Comparison of ENCODE assay signal across 22 cellular contexts in genomic region chr3:178444416-178444815, GRCh38.
DNase-seq lines count a peak whose midpoint lies in the region; ATAC-seq, FAIRE-seq and TF ChIP-seq lines count a peak whose summit lies in the region.
"Had no signal": no experiment of that assay in that cellular context is flagged by ENCODE, and none has a peak within 500 bp of the region (broad histone marks: within the 10 kb centered on the region; RNA-seq: fewer than 3 reads in every experiment).

No MANE protein-coding gene starts in this region.

- in situ Hi-C loops in GM12878 (cut with MboI), result loop anchor here (25.0 kb wide), 1 partner anchor 1118 kb away; the partner anchor contains the start of gene ACTL6A

- ATAC-seq in GM12878 (no peak), GM19328 (IDR thresholded peaks at IDR 0.05; ENCODE audit: unreplicated experiment) (no peak)

- no peaks in the 10 kb centered on the region for H4K20me1 ChIP-seq in GM12878 (ENCODE audit: control insufficient read depth, insufficient read depth)
- H4K20me1 ChIP-seq: BLaER1 had no signal

- intact Hi-C loops in GM12878 (cut with micrococcal nuclease; ENCODE audit: unreplicated experiment), result loop anchor here (5.0 kb wide), 2 partner anchors 163 to 573 kb away; no protein-coding TSS in a partner anchor

- no peaks in the 10 kb centered on the region for H3K4me1 Mint-ChIP-seq in nephron progenitor cell
- H3K4me1 Mint-ChIP-seq: B cell; CD14-positive monocyte; CD8-positive, alpha-beta memory T cell had no signal

- no peaks in the 10 kb centered on the region for H3K36me3 Mint-ChIP-seq in nephron progenitor cell (ENCODE audit: low read depth)
- H3K36me3 Mint-ChIP-seq: CD14-positive monocyte; CD8-positive, alpha-beta memory T cell had no signal

- H3K27ac ChIP-seq in GM12878 (ENCODE audit: control insufficient read depth, insufficient read depth) (no peak overlapping the region), caudate nucleus (ENCODE audit: low read depth, low read length) (no peak overlapping the region)
- H3K27ac ChIP-seq: BLaER1, GM23248 had no signal

- no peak for DNase-seq in GM12892 (ENCODE audit: insufficient read length)
- peak; percentile 89 for DNase-seq in NCI-H146 treated with DMSO at 0.1 percent for 48 hours (lab: John Stamatoyannopoulos, UW; ENCODE audit: unreplicated experiment)
- no peak for DNase-seq in GM12878 (ENCODE audit: low read depth, low spot score)
- DNase-seq in nephron progenitor cell, result peak; percentile 5
- no peak for DNase-seq in stimulated activated naive CD4-positive, alpha-beta T cell (lab: John Stamatoyannopoulos, UW)
- no peak for DNase-seq in caudate nucleus (lab: John Stamatoyannopoulos, UW)
- no peak for DNase-seq in kidney tubule cell (ENCODE audit: low spot score)
- DNase-seq: CD4-positive, alpha-beta T cell; CD8-positive, alpha-beta memory T cell; DMS 273 treated with DMSO at 0.1 percent for 48 hours; DMS79; EL; GDM1; GM23248; H7 had no signal

- TF ChIP-seq RAD21 in GM12878 (IDR thresholded peaks at IDR 0.05; ENCODE audit: insufficient read depth, low read depth, low read length), result no peak

- SMC1A ChIA-PET in GM12878 (lab: Charles Lee; ENCODE audit: uncharacterized antibody, unreplicated experiment), result interaction anchor here (0.9 to 3.9 kb wide), 9 partner anchors 9 to 525 kb away, joined by 3 to 19 read pairs (median 5); no protein-coding TSS in a partner anchor

- H3K79me2 ChIP-seq in GM12878 (ENCODE audit: control insufficient read depth, insufficient read depth, low read length), result no peaks in the 10 kb centered on the region

- CTCF ChIA-PET in GM12878 (lab: Yijun Ruan, JAX), result interaction anchor here (0.9 to 1.7 kb wide), 5 partner anchors 9 to 524 kb away, joined by 3 to 5 read pairs (median 4); no protein-coding TSS in a partner anchor

- peaks cover 12% of the 10 kb centered on the region for H3K9me3 Mint-ChIP-seq in nephron progenitor cell
- H3K9me3 Mint-ChIP-seq: CD4-positive, alpha-beta T cell; CD8-positive, alpha-beta memory T cell had no signal

- FAIRE-seq in GM12892 (lab: Jason Lieb, UNC), result peak; percentile 61
- FAIRE-seq in GM12878 (lab: Jason Lieb, UNC), result no peak
- FAIRE-seq: A204.1, D721Med, H1 had no signal

- no peaks in the 10 kb centered on the region for H3K36me3 ChIP-seq in GM12878 (ENCODE audit: control insufficient read depth in 2 of 2, insufficient read depth in 2 of 2, low read length in 1 of 2)
- H3K36me3 ChIP-seq: BLaER1 had no signal

- no TSS peak for BruUV-seq in GM12878 (replicated peaks; lab: Mats Ljungman, UMichigan)

- H3K9me3 ChIP-seq in GM12878 (replicated peaks; ENCODE audit: control insufficient read depth, insufficient read depth, low read length), result no peaks in the 10 kb centered on the region; the same call in 2 of the 3 replicates
- H3K9me3 ChIP-seq: BLaER1 had no signal

- WGBS in GM12878 (ENCODE audit: insufficient coverage, insufficient replicate concordance, low lambda C conversion rate, missing lambda C conversion rate), result 75% methylated on average over 2 of the region's 2 CpGs

- H3K27me3 ChIP-seq in GM12878 (replicated peaks in 1 of 2; ENCODE audit: control insufficient read depth in 2 of 2, insufficient read depth in 2 of 2, low read length in 1 of 2), result no peaks in the 10 kb centered on the region
- H3K27me3 ChIP-seq: BLaER1 had no signal

- H3K4me2 ChIP-seq in GM12878 (ENCODE audit: control insufficient read depth, insufficient read depth), result no peak overlapping the region
- H3K4me2 ChIP-seq: BLaER1 had no signal

- RAD21 ChIA-PET in GM12878 (lab: Charles Lee; ENCODE audit: unreplicated experiment), result interaction anchor here (1.3 to 1.5 kb wide), 2 partner anchors 10 to 523 kb away, joined by 6 to 7 read pairs; no protein-coding TSS in a partner anchor

- no peak overlapping the region for H3K9ac ChIP-seq in GM12878 (ENCODE audit: control insufficient read depth, insufficient read depth, low read length)
- H3K9ac ChIP-seq: BLaER1, GM23248 had no signal

- no peak overlapping the region for H2AFZ ChIP-seq in GM12878 (ENCODE audit: control insufficient read depth, low read depth, low read length)
- H2AFZ ChIP-seq: GM23248 had no signal

- no peaks in the 10 kb centered on the region for H3K27me3 Mint-ChIP-seq in nephron progenitor cell (ENCODE audit: low read depth, poor library complexity)

- no peak overlapping the region for H3K27ac Mint-ChIP-seq in nephron progenitor cell
- H3K27ac Mint-ChIP-seq: B cell; CD14-positive monocyte; CD4-positive, alpha-beta T cell; CD8-positive, alpha-beta memory T cell had no signal

- TF ChIP-seq CTCF in GM12878 (IDR thresholded peaks at IDR 0.05 in 2 of 3, conservative IDR thresholded peaks at IDR 0.05 in 1 of 3; ENCODE audit: control insufficient read depth in 2 of 3, extremely low read depth in 1 of 3, insufficient read depth in 1 of 3, low read depth in 3 of 3, low read length in 3 of 3) (no peak), nephron progenitor cell (IDR thresholded peaks at IDR 0.05) (no peak)

- POLR2A ChIA-PET in GM12878 (lab: Charles Lee), result no interaction called here

- H3K4me1 ChIP-seq in GM12878 (ENCODE audit: control insufficient read depth, insufficient read depth, low read length), result no peaks in the 10 kb centered on the region
- H3K4me1 ChIP-seq: BLaER1 had no signal

- no peak for TF ChIP-seq EP300 in GM12878 (IDR thresholded peaks at IDR 0.05; ENCODE audit: borderline replicate concordance in 1 of 2, control insufficient read depth in 1 of 2, low read depth in 2 of 2, low read length in 2 of 2)

- no peak overlapping the region for H3K4me3 Mint-ChIP-seq in nephron progenitor cell
- H3K4me3 Mint-ChIP-seq: B cell; CD14-positive monocyte; CD4-positive, alpha-beta T cell; CD8-positive, alpha-beta memory T cell had no signal

- no peak overlapping the region for H3K4me3 ChIP-seq in GM12878
- H3K4me3 ChIP-seq: BLaER1, GM23248 had no signal

- TF ChIP-seq POLR2A in GM12892 (IDR thresholded peaks at IDR 0.05; ENCODE audit: low read depth, low read length) (no peak), GM12878 (IDR thresholded peaks at IDR 0.05; ENCODE audit: low read depth, low read length) (no peak)

TF ChIP-seq in GM12878, 131 proteins besides CTCF, POLR2A, EP300 and RAD21:
- TF ChIP-seq MYB (IDR thresholded peaks at IDR 0.05; ENCODE audit: borderline replicate concordance, low read depth, low read length) (no peak), REST (IDR thresholded peaks at IDR 0.05; ENCODE audit: low read depth, low read length) (peak; percentile 49; the same call in 1 of the 2 replicates)

Comparison
In these comparisons a context has a peak if more than half of its experiments do, and no peak if none do; other contexts are left out.
1. DNase-seq: peak in NCI-H146 treated with DMSO at 0.1 percent for 48 hours (single experiment) and nephron progenitor cell (single experiment); none in GM12892 (single experiment), GM12878 (single experiment), stimulated activated naive CD4-positive, alpha-beta T cell (0 of 6), caudate nucleus (0 of 61) and kidney tubule cell (single experiment).